In genomic region chr1:3468236-3469103, GRCh38 we compare ENCODE assay signal across 1 cellular context.
TF ChIP-seq lines count a peak whose summit lies in the region.

No MANE protein-coding gene starts in this region.

TF ChIP-seq in HepG2, 621 proteins besides CTCF, POLR2A, EP300 and RAD21:
- TF ChIP-seq PTBP1 (IDR thresholded peaks at IDR 0.05; ENCODE audit: low read depth, low read length, poor library complexity, severe bottlenecking), result no peak
- peak; percentile 15 for TF ChIP-seq AGO2 (optimal IDR thresholded peaks at IDR 0.05; ENCODE audit: low read depth, low read length)
- TF ChIP-seq RBFOX2 (IDR thresholded peaks at IDR 0.05; ENCODE audit: low read depth, low read length), result peak; percentile 62; the same call in 1 of the 2 replicates
- no peak for TF ChIP-seq SNAPC4 (CRISPR knock-in tag; IDR thresholded peaks at IDR 0.05)
- no peak for TF ChIP-seq STAT5B (CRISPR knock-in tag; IDR thresholded peaks at IDR 0.05)
- TF ChIP-seq CBFB (CRISPR knock-in tag; IDR thresholded peaks at IDR 0.05), result no peak
